ENCODE assay signal across 8 cellular contexts in the genomic region with DNA sequence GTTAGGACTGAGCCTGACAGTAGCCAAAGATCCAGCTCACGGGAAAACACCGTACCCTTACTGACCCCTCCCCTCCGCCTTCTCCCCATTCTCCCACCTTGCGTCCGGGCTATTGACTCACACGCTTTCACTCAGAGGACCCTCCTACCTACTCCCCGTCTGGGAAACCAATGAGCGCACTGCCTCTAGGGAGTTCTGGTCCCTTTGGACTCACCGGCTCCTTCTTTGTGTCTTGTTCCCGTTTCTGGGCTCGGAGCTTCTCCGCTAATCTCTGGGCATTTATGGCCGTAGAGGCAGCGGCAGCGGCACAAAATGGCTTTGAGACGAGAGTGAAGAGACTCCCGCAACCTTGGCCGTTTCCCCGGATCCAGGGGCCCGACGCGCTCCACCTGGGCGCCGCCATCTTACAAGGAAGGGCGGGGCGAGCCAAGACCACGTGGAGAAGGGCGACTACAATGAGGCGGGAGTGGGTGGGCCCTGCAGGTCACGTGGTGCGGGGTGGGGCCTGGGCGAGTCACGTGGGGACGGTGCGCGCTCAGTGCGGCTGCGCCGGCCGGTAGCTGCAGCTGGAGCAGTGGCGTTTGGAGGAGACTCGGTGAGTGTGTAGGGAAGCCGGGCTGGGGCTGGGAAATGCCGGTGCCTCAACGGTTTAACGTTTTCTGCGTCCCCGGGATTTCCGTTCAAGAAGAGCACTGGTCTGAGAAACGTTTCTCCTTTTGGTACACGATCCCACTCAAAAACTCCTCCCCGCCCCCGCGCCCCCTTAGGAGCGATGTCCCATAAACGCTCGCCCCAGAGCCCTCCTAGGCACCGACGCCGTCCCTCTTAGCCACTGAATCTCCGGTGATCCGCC. TPM values are rescaled to one million over a fixed set of nuclear protein-coding genes. Genes with fewer than 3 reads are reported as not detected.
A peak's percentile ranks its signal among the peaks of the same experiment; 100 is the strongest.
DNase-seq lines count a peak whose midpoint lies in the region; ATAC-seq and TF ChIP-seq lines count a peak whose summit lies in the region.

TSS of gene FAM118B (plus strand) at position 547 of the 853 bp plus-strand sequence. CDS start 23,220 bp downstream, outside the sequence.
TSS of gene RPUSD4 (minus strand) at position 415 of the 853 bp plus-strand sequence. CDS start at position 403, 12 bp downstream.

- H3K9me3 ChIP-seq in Loucy (ENCODE audit: insufficient read depth, low read depth, low read length), result no peaks in the 10 kb centered on the region
- H3K9me3 ChIP-seq in RWPE2 (ENCODE audit: severe bottlenecking), result no peaks in the 10 kb centered on the region

- no peak for TF ChIP-seq CTCF in Loucy (conservative IDR thresholded peaks at IDR 0.05; ENCODE audit: low read length)
- TF ChIP-seq CTCF in RWPE2 (IDR thresholded peaks at IDR 0.05; ENCODE audit: poor library complexity, severe bottlenecking), result no peak

- no peaks in the 10 kb centered on the region for H3K27me3 Mint-ChIP-seq in activated T-helper 2 cell treated with anti-CD3 and anti-CD28 coated beads, Interferon-gamma antibody, Interleukin-2, Interleukin-4, amounts not matched to agents 10 μg/mL and 5 μg/mL and 100 μg/mL, durations not matched to agents 14 hours and 24 hours and 36 hours (ENCODE audit: low read depth)
- H3K27me3 Mint-ChIP-seq in natural killer cell treated with Interleukin-12 subunit alpha and Interleukin-12 subunit beta and Interleukin-15 and Interleukin-18, amount 100 ng/mL, for 72 hours, result no peaks in the 10 kb centered on the region

- H3K9me3 Mint-ChIP-seq in activated T-helper 2 cell treated with anti-CD3 and anti-CD28 coated beads, Interferon-gamma antibody, Interleukin-2, Interleukin-4, amounts not matched to agents 10 μg/mL and 5 μg/mL and 100 μg/mL, durations not matched to agents 14 hours and 24 hours and 36 hours, result no peaks in the 10 kb centered on the region
- no peaks in the 10 kb centered on the region for H3K9me3 Mint-ChIP-seq in natural killer cell treated with Interleukin-12 subunit alpha and Interleukin-12 subunit beta and Interleukin-15 and Interleukin-18, amount 100 ng/mL, for 72 hours

- H2AFZ ChIP-seq in Loucy (ENCODE audit: low read length), result peak within 1 kb of the TSS; percentile 82

- peak within 1 kb of the TSS; percentile 20 for H3K27ac ChIP-seq in RWPE2 (ENCODE audit: poor library complexity, severe bottlenecking)

- ATAC-seq in RWPE2 (ENCODE audit: low read depth), result peak; percentile 89
- ATAC-seq in natural killer cell treated with Interleukin-12 subunit alpha and Interleukin-12 subunit beta and Interleukin-15 and Interleukin-18, amount 100 ng/mL, for 72 hours, result peak; percentile 99 to 100

- H3K9ac ChIP-seq in Loucy (ENCODE audit: low read depth, low read length, poor library complexity, severe bottlenecking), result peak within 1 kb of the TSS; percentile 82

- H3K36me3 ChIP-seq in H7 (replicated peaks; ENCODE audit: control insufficient read depth, insufficient read depth, low read length) (peaks cover 4% of the 10 kb centered on the region; the same call in 1 of the 2 replicates), Loucy (ENCODE audit: insufficient read depth, low read length) (peaks cover 4% of the 10 kb centered on the region; the same call in 1 of the 2 replicates), RWPE2 (ENCODE audit: low read depth) (peaks cover 41% of the 10 kb centered on the region)

- no peaks in the 10 kb centered on the region for H3F3A ChIP-seq in Loucy (ENCODE audit: low read depth)

- DNase-seq in ELR (ENCODE audit: low read depth) (peak; percentile 97), H7 (peak; percentile 99), RWPE2 (ENCODE audit: low spot score) (peak; percentile 97), fibroblast of peridontal ligament (ENCODE audit: extremely low read depth) (peak; percentile 94)
- peak; percentile 98 for DNase-seq in activated T-helper 2 cell treated with anti-CD3 and anti-CD28 coated beads, Interferon-gamma antibody, Interleukin-2, Interleukin-4, amounts not matched to agents 10 μg/mL and 5 μg/mL and 100 μg/mL, durations not matched to agents 14 hours and 24 hours and 36 hours (ENCODE audit: low spot score)
- peak; percentile 97 for DNase-seq in natural killer cell treated with Interleukin-12 subunit alpha and Interleukin-12 subunit beta and Interleukin-15 and Interleukin-18, amount 100 ng/mL, for 72 hours (ENCODE audit: low spot score)
- peak; percentile 97 for DNase-seq in stimulated activated naive CD4-positive, alpha-beta T cell treated with Interleukin-2 at 50 U/mL for 16 hours (lab: John Stamatoyannopoulos, UW)

- H3K79me2 ChIP-seq in Loucy (ENCODE audit: insufficient read depth, low read length), result peaks cover 56% of the 10 kb centered on the region

- no peaks in the 10 kb centered on the region for H4K20me1 ChIP-seq in Loucy (ENCODE audit: insufficient read depth, low read length, poor library complexity, severe bottlenecking)

- peak within 1 kb of the TSS; percentile 99 for H3K4me3 Mint-ChIP-seq in activated T-helper 2 cell treated with anti-CD3 and anti-CD28 coated beads, Interferon-gamma antibody, Interleukin-2, Interleukin-4, amounts not matched to agents 10 μg/mL and 5 μg/mL and 100 μg/mL, durations not matched to agents 14 hours and 24 hours and 36 hours (ENCODE audit: low read depth)
- peak within 1 kb of the TSS; percentile 99 for H3K4me3 Mint-ChIP-seq in natural killer cell treated with Interleukin-12 subunit alpha and Interleukin-12 subunit beta and Interleukin-15 and Interleukin-18, amount 100 ng/mL, for 72 hours

- H3K4me1 ChIP-seq in Loucy (ENCODE audit: insufficient read depth, low read length, poor library complexity, severe bottlenecking) (peaks cover 38% of the 10 kb centered on the region), RWPE2 (ENCODE audit: insufficient read depth, poor library complexity, severe bottlenecking) (peaks cover 9% of the 10 kb centered on the region)

- H3K4me1 Mint-ChIP-seq in activated T-helper 2 cell treated with anti-CD3 and anti-CD28 coated beads, Interferon-gamma antibody, Interleukin-2, Interleukin-4, amounts not matched to agents 10 μg/mL and 5 μg/mL and 100 μg/mL, durations not matched to agents 14 hours and 24 hours and 36 hours (ENCODE audit: low read depth), result peaks cover 27% of the 10 kb centered on the region
- peaks cover 29 to 30% of the 10 kb centered on the region in 2 donors for H3K4me1 Mint-ChIP-seq in natural killer cell treated with Interleukin-12 subunit alpha and Interleukin-12 subunit beta and Interleukin-15 and Interleukin-18, amount 100 ng/mL, for 72 hours (ENCODE audit: low read depth in 2 of 2)

- peak within 1 kb of the TSS; percentile 90 for H3K4me3 ChIP-seq in H7 (ENCODE audit: insufficient read depth, low read depth, low read length)
- H3K4me3 ChIP-seq in Loucy (ENCODE audit: low read length, poor library complexity, severe bottlenecking), result peak within 1 kb of the TSS; percentile 90
- H3K4me3 ChIP-seq in RWPE2 (ENCODE audit: severe bottlenecking), result peak within 1 kb of the TSS; percentile 66

- H3K9me2 ChIP-seq in Loucy (replicated peaks; ENCODE audit: low read depth, low read length), result no peaks in the 10 kb centered on the region

- H3K4me2 ChIP-seq in Loucy (ENCODE audit: low read depth, low read length, poor library complexity, severe bottlenecking), result peak within 1 kb of the TSS; percentile 98

- H3K27me3 ChIP-seq in H7 (ENCODE audit: control insufficient read depth, insufficient read depth, low read length) (no peaks in the 10 kb centered on the region), Loucy (ENCODE audit: insufficient read depth, low read length, poor library complexity, severe bottlenecking) (no peaks in the 10 kb centered on the region), RWPE2 (ENCODE audit: insufficient read depth, poor library complexity, severe bottlenecking) (no peaks in the 10 kb centered on the region)

- intact Hi-C loops in activated T-helper 2 cell treated with anti-CD3 and anti-CD28 coated beads, Interferon-gamma antibody, Interleukin-2, Interleukin-4, amounts not matched to agents 10 μg/mL and 5 μg/mL and 100 μg/mL, durations not matched to agents 14 hours and 24 hours and 36 hours (cut with micrococcal nuclease), result loop anchor here (1.0 to 5.0 kb wide), 6 partner anchors 58 to 619 kb away; partner anchors contain the start of genes FOXRED1, PUS3, STT3A and TIRAP

- peaks cover 35% of the 10 kb centered on the region for H3K36me3 Mint-ChIP-seq in activated T-helper 2 cell treated with anti-CD3 and anti-CD28 coated beads, Interferon-gamma antibody, Interleukin-2, Interleukin-4, amounts not matched to agents 10 μg/mL and 5 μg/mL and 100 μg/mL, durations not matched to agents 14 hours and 24 hours and 36 hours (ENCODE audit: low read depth)
- H3K36me3 Mint-ChIP-seq in natural killer cell treated with Interleukin-12 subunit alpha and Interleukin-12 subunit beta and Interleukin-15 and Interleukin-18, amount 100 ng/mL, for 72 hours, result peaks cover 9% of the 10 kb centered on the region

- peak within 1 kb of the TSS; percentile 92 for H3K27ac Mint-ChIP-seq in activated T-helper 2 cell treated with anti-CD3 and anti-CD28 coated beads, Interferon-gamma antibody, Interleukin-2, Interleukin-4, amounts not matched to agents 10 μg/mL and 5 μg/mL and 100 μg/mL, durations not matched to agents 14 hours and 24 hours and 36 hours
- peak within 1 kb of the TSS; percentile 84 to 99 for H3K27ac Mint-ChIP-seq in natural killer cell treated with Interleukin-12 subunit alpha and Interleukin-12 subunit beta and Interleukin-15 and Interleukin-18, amount 100 ng/mL, for 72 hours

RNA-seq across cellular contexts. Expression of gene FAM118B, which starts in this region (rescaled TPM):
- 50.8 and 53.2 TPM in 2 replicates for total RNA-seq in H7 (2014; rRNA removed; shearing (Covaris generic))
- total RNA-seq in activated T-helper 2 cell treated with anti-CD3 and anti-CD28 coated beads, Interferon-gamma antibody, Interleukin-2, Interleukin-4, amounts not matched to agents 10 μg/mL and 5 μg/mL and 100 μg/mL, durations not matched to agents 14 hours and 24 hours and 36 hours, result 11.6 and 11.7 TPM in 2 replicates
- 10 to 100 TPM; 13.8 to 16.9 TPM for total RNA-seq in natural killer cell treated with Interleukin-12 subunit alpha and Interleukin-12 subunit beta and Interleukin-15 and Interleukin-18, amount 100 ng/mL, for 72 hours

RNA-seq across cellular contexts. Expression of gene RPUSD4, which starts in this region (rescaled TPM):
- total RNA-seq in H7 (2014; rRNA removed; shearing (Covaris generic)), result 41.5 and 43.6 TPM in 2 replicates
- total RNA-seq in activated T-helper 2 cell treated with anti-CD3 and anti-CD28 coated beads, Interferon-gamma antibody, Interleukin-2, Interleukin-4, amounts not matched to agents 10 μg/mL and 5 μg/mL and 100 μg/mL, durations not matched to agents 14 hours and 24 hours and 36 hours, result 43.9 and 44.6 TPM in 2 replicates
- total RNA-seq in natural killer cell treated with Interleukin-12 subunit alpha and Interleukin-12 subunit beta and Interleukin-15 and Interleukin-18, amount 100 ng/mL, for 72 hours, result 10 to 100 TPM; 36.5 to 53.5 TPM

Comparison
In these comparisons a context has a peak if more than half of its experiments do, and no peak if none do; other contexts are left out.
1. Peak in every context shown above with its lines: DNase-seq, ATAC-seq, H3K4me3 ChIP-seq and H3K27ac ChIP-seq.